In genomic region chr17:30553823-30554440, GRCh38 we compare ENCODE assay signal across 6 cellular contexts.
DNase-seq lines count a peak whose midpoint lies in the region; ATAC-seq and TF ChIP-seq lines count a peak whose summit lies in the region.
"Not testable (repeated sequence)": the region's sequence is repeated elsewhere in the genome, so short reads cannot be mapped to it uniquely, and the experiment has no call there.

No MANE protein-coding gene starts in this region.

- not testable (repeated sequence) for H2BK12ac ChIP-seq in neuronal stem cell (ENCODE audit: low read length)

- H2AK5ac ChIP-seq in neuronal stem cell (ENCODE audit: low read depth, low read length): not testable (repeated sequence)

- no CpG with 5 or more reads among the region's 4 CpGs for WGBS in neuronal stem cell (ENCODE audit: extremely low coverage in 2 of 2, insufficient read length in 2 of 2, insufficient replicate concordance in 1 of 2), 2 donors
- WGBS in stomach, 5 donors: 86 to 100% (median 92%) methylated on average over 2 to 4 of the region's 4 CpGs

- peak; percentile 13 for DNase-seq in RWPE2 (ENCODE audit: low spot score)
- peak; percentile 20 for DNase-seq in activated T-cell treated with anti-CD3 and anti-CD28 coated beads, Interleukin-2, amount 50 U/mL, for 24 hours
- peak; percentile 62 for DNase-seq in coronary artery (ENCODE audit: low spot score)
- DNase-seq in islet precursor cell: peak; percentile 47
- not testable (repeated sequence) for DNase-seq in neuronal stem cell (ENCODE audit: low spot score)
- peak; percentile 3 for DNase-seq in stomach

- not testable (repeated sequence) for ATAC-seq in RWPE2 (ENCODE audit: low read depth)

- not testable (repeated sequence) for H2AFZ ChIP-seq in neuronal stem cell (ENCODE audit: low read length)

- not testable (repeated sequence) for H3K36me3 Mint-ChIP-seq in activated T-cell treated with anti-CD3 and anti-CD28 coated beads, Interleukin-2, amount 50 U/mL, for 24 hours (ENCODE audit: low read depth)

- H3K4me2 ChIP-seq in neuronal stem cell (ENCODE audit: insufficient read depth, low read length, poor library complexity, severe bottlenecking): not testable (repeated sequence)

- H3K27me3 Mint-ChIP-seq in activated T-cell treated with anti-CD3 and anti-CD28 coated beads, Interleukin-2, amount 50 U/mL, for 24 hours: not testable (repeated sequence)

- H4K91ac ChIP-seq in neuronal stem cell (ENCODE audit: low read depth, low read length, poor library complexity): not testable (repeated sequence)

- not testable (repeated sequence) for TF ChIP-seq CTCF in RWPE2 (IDR thresholded peaks at IDR 0.05; ENCODE audit: poor library complexity, severe bottlenecking); coronary artery (IDR thresholded peaks at IDR 0.05); stomach (IDR thresholded peaks at IDR 0.05)

- not testable (repeated sequence) for TF ChIP-seq POLR2A in stomach (IDR thresholded peaks at IDR 0.05)

- H3K23ac ChIP-seq in neuronal stem cell (ENCODE audit: low read depth, low read length, poor library complexity): not testable (repeated sequence)

- H3K18ac ChIP-seq in neuronal stem cell (ENCODE audit: low read length): not testable (repeated sequence)

- H3K9ac ChIP-seq in neuronal stem cell (ENCODE audit: low read depth, low read length, poor library complexity): not testable (repeated sequence)

- not testable (repeated sequence) for H3K4me3 ChIP-seq in RWPE2 (ENCODE audit: severe bottlenecking); coronary artery; neuronal stem cell (ENCODE audit: low read length in 2 of 2); stomach

- not testable (repeated sequence) for H3K4ac ChIP-seq in neuronal stem cell (ENCODE audit: low read length)

- H4K8ac ChIP-seq in neuronal stem cell (ENCODE audit: low read depth, low read length): peak overlapping the region; percentile 7

- H3K9me3 ChIP-seq in RWPE2 (ENCODE audit: severe bottlenecking); neuronal stem cell (replicated peaks in 1 of 2; ENCODE audit: control insufficient read depth in 2 of 2, insufficient read depth in 1 of 2, low read depth in 1 of 2, low read length in 2 of 2); stomach: not testable (repeated sequence)

- H3K14ac ChIP-seq in neuronal stem cell (ENCODE audit: low read length): not testable (repeated sequence)

- not testable (repeated sequence) for H3K9me3 Mint-ChIP-seq in activated T-cell treated with anti-CD3 and anti-CD28 coated beads, Interleukin-2, amount 50 U/mL, for 24 hours

- H3K4me3 Mint-ChIP-seq in activated T-cell treated with anti-CD3 and anti-CD28 coated beads, Interleukin-2, amount 50 U/mL, for 24 hours: not testable (repeated sequence)

- not testable (repeated sequence) for H2BK120ac ChIP-seq in neuronal stem cell (ENCODE audit: low read depth, low read length)

- not testable (repeated sequence) for H3K27ac ChIP-seq in RWPE2 (ENCODE audit: poor library complexity, severe bottlenecking); coronary artery; neuronal stem cell (replicated peaks; ENCODE audit: low read length); stomach

- not testable (repeated sequence) for H3K36me3 ChIP-seq in RWPE2 (ENCODE audit: low read depth); neuronal stem cell (replicated peaks in 1 of 2; ENCODE audit: control insufficient read depth in 2 of 2, insufficient read depth in 2 of 2, low read length in 2 of 2); stomach

- H3K79me1 ChIP-seq in neuronal stem cell (ENCODE audit: low read depth, low read length): not testable (repeated sequence)

- intact Hi-C loops in stomach (cut with DNase I; ENCODE audit: low total_unique reads): not testable (repeated sequence)

- H3K4me1 Mint-ChIP-seq in activated T-cell treated with anti-CD3 and anti-CD28 coated beads, Interleukin-2, amount 50 U/mL, for 24 hours (ENCODE audit: low read depth): not testable (repeated sequence)

- not testable (repeated sequence) for H2BK15ac ChIP-seq in neuronal stem cell (ENCODE audit: low read length)

- not testable (repeated sequence) for H3K27ac Mint-ChIP-seq in activated T-cell treated with anti-CD3 and anti-CD28 coated beads, Interleukin-2, amount 50 U/mL, for 24 hours

- not testable (repeated sequence) for TF ChIP-seq EP300 in stomach (IDR thresholded peaks at IDR 0.05)

- H3K4me1 ChIP-seq in RWPE2 (ENCODE audit: insufficient read depth, poor library complexity, severe bottlenecking); neuronal stem cell (ENCODE audit: control insufficient read depth in 2 of 2, insufficient read depth in 1 of 2, low read depth in 1 of 2, low read length in 2 of 2); stomach: not testable (repeated sequence)

- H2BK5ac ChIP-seq in neuronal stem cell (ENCODE audit: low read length): not testable (repeated sequence)

- H3K27me3 ChIP-seq in RWPE2 (ENCODE audit: insufficient read depth, poor library complexity, severe bottlenecking); neuronal stem cell (ENCODE audit: control insufficient read depth in 3 of 3, insufficient read depth in 3 of 3, low read depth in 1 of 3, low read length in 3 of 3); stomach: not testable (repeated sequence)
